Comparison of ENCODE assay signal across 1 cellular context in the genomic region with DNA sequence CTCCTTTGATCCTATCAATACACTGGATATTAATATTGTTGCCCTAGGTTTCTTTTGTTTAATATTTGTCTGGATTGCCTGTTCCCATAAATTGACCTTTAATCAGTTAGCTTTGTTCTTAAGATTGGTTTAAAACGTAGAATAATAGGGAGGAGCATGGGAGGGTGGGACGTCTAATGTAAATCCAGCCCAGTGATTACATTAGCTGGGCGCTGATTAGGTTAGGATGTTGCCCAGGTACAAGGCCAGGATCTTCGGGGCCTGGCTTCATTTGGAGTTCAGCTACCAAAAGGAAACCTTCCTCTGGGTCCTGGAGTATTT.
TF ChIP-seq lines count a peak whose summit lies in the region.

A gene with protein sequence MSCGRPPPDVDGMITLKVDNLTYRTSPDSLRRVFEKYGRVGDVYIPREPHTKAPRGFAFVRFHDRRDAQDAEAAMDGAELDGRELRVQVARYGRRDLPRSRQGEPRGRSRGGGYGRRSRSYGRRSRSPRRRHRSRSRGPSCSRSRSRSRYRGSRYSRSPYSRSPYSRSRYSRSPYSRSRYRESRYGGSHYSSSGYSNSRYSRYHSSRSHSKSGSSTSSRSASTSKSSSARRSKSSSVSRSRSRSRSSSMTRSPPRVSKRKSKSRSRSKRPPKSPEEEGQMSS (plus strand): TSS at position 199 of the 321 bp plus-strand sequence. CDS start 308 bp downstream, outside the sequence.

TF ChIP-seq in H1, 55 proteins besides CTCF, POLR2A, EP300 and RAD21:
- TF ChIP-seq JUN (IDR thresholded peaks at IDR 0.05; ENCODE audit: low read depth, low read length) (no peak), POU5F1 (IDR thresholded peaks at IDR 0.05; ENCODE audit: low read depth, low read length) (no peak), CHD1 (IDR thresholded peaks at IDR 0.05; ENCODE audit: low read depth, low read length) (no peak), TEAD4 (IDR thresholded peaks at IDR 0.05; ENCODE audit: low read depth, low read length) (no peak), TAF7 (optimal IDR thresholded peaks at IDR 0.05; ENCODE audit: borderline replicate concordance, low read depth, low read length) (no peak), KDM1A (IDR thresholded peaks at IDR 0.05; ENCODE audit: borderline replicate concordance, low read length) (no peak), SRF (IDR thresholded peaks at IDR 0.05; ENCODE audit: low read depth, low read length) (no peak)
- TF ChIP-seq, protein P1, sequence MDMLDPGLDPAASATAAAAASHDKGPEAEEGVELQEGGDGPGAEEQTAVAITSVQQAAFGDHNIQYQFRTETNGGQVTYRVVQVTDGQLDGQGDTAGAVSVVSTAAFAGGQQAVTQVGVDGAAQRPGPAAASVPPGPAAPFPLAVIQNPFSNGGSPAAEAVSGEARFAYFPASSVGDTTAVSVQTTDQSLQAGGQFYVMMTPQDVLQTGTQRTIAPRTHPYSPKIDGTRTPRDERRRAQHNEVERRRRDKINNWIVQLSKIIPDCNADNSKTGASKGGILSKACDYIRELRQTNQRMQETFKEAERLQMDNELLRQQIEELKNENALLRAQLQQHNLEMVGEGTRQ (IDR thresholded peaks at IDR 0.05; ENCODE audit: low read length), result no peak
